In the genomic region with DNA sequence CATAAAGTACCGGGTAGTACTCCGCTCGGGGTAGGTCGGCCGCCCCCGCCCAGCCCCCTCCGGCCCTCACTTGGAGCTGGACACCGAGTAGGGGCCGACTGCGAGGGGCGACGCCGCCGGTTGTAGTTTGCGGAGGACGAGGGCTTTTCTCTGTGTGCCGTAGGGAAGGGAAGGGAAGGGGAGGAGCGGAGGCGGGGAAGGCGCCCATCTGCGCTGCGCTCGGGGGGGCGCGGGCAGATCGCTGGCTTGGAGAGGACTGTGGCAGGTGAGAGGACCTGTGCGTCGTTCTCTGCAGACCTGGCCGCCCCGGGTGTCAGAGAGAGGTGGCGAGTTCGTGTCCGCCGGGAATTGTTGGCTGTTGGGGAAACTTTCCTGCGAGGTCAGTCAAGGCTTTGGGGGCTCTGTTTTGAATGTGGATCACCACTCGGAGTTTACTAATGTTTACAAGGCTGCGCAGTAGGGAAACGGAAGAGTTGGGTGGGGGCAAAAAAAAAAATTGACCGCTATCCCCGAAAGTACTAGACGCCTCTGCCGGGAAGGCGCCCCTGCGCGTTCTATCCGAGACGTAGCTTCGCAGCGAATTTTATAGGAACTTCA, we compare ENCODE assay signal across 8 cellular contexts. TPM values are rescaled to one million over a fixed set of nuclear protein-coding genes. Genes with fewer than 3 reads are reported as not detected.
DNase-seq lines count a peak whose midpoint lies in the region; ATAC-seq and TF ChIP-seq lines count a peak whose summit lies in the region.

No MANE protein-coding gene starts in this region.

- peak; percentile 27 for TF ChIP-seq CTCF in choroid plexus epithelial cell (conservative IDR thresholded peaks at IDR 0.05; ENCODE audit: low read depth, low read length)
- no peak for TF ChIP-seq CTCF in liver (IDR thresholded peaks at IDR 0.05; ENCODE audit: low read depth, low read length, missing input control)

- WGBS in liver, result under 1% methylated on average over 48 of the region's 49 CpGs

- ATAC-seq in GM19467 (IDR thresholded peaks at IDR 0.05; ENCODE audit: unreplicated experiment) (no peak), GM19452 (IDR thresholded peaks at IDR 0.05; ENCODE audit: unreplicated experiment) (no peak)

- DNase-seq in COR-L47 (lab: John Stamatoyannopoulos, UW) (peak; percentile 79), T-helper 22 cell (ENCODE audit: low read depth) (peak; percentile 27), choroid plexus epithelial cell (ENCODE audit: low read depth) (peak; percentile 58)
- DNase-seq in stimulated activated CD4-positive, alpha-beta T cell treated with anti-CD3 and anti-CD28 coated beads, TNF-alpha, amount 100 ng/mL, for 48 hours (ENCODE audit: low read depth in 3 of 3), result peak in 2 of 3 donors; percentile 8 to 41

- peaks cover 2 to 34% (median 14%) of the 10 kb centered on the region in 4 donors for H3K4me1 ChIP-seq in liver (ENCODE audit: control insufficient read depth in 4 of 4, insufficient read depth in 4 of 4, low read length in 3 of 4)

- peaks cover 12% of the 10 kb centered on the region for H3K36me3 ChIP-seq in KOPT-K1 (ENCODE audit: insufficient read depth, low read length)
- H3K36me3 ChIP-seq in liver (ENCODE audit: control insufficient read depth in 4 of 4, insufficient read depth in 3 of 4, low read depth in 1 of 4, low read length in 3 of 4), result peaks cover 0 to 6% (median 5%) of the 10 kb centered on the region in 4 donors

- no peaks in the 10 kb centered on the region for H3K9me3 ChIP-seq in KOPT-K1 (ENCODE audit: insufficient read depth, low read length, poor library complexity, severe bottlenecking)
- no peaks in the 10 kb centered on the region for H3K9me3 ChIP-seq in liver (ENCODE audit: control insufficient read depth in 4 of 4, low read length in 3 of 4)

- no peaks in the 10 kb centered on the region for H3K27me3 ChIP-seq in liver (ENCODE audit: control insufficient read depth in 4 of 4, insufficient read depth in 4 of 4, low read length in 3 of 4)

- H3K4me3 ChIP-seq in choroid plexus epithelial cell (ENCODE audit: low read depth, low read length) (peak overlapping the region; percentile 85), liver (ENCODE audit: low read depth in 1 of 3, low read length in 3 of 3) (peak overlapping the region; percentile 82 to 95 (median 85))

- no peak for TF ChIP-seq RAD21 in liver (IDR thresholded peaks at IDR 0.05)

- H3K9ac ChIP-seq in liver (ENCODE audit: low read depth in 1 of 2, low read length in 2 of 2), result peak overlapping the region; percentile 93

- H3K27ac ChIP-seq in KOPT-K1 (ENCODE audit: low read depth, low read length, poor library complexity, severe bottlenecking) (peak overlapping the region; percentile 100), liver (ENCODE audit: low read depth in 1 of 2, low read length in 2 of 2) (peak overlapping the region; percentile 100)

TF ChIP-seq in liver, 16 proteins besides CTCF, POLR2A, EP300 and RAD21:
- TF ChIP-seq NR2F2 (IDR thresholded peaks at IDR 0.05) (no peak), EGR1 (IDR thresholded peaks at IDR 0.05; ENCODE audit: low read depth in 2 of 2) (peak in 1 of 2 donors; percentile 66), FOXA2 (IDR thresholded peaks at IDR 0.05) (no peak), HNF4A (conservative IDR thresholded peaks at IDR 0.05) (no peak), SP1 (IDR thresholded peaks at IDR 0.05) (no peak), HNF4G (IDR thresholded peaks at IDR 0.05) (no peak), JUND (IDR thresholded peaks at IDR 0.05) (no peak), YY1 (IDR thresholded peaks at IDR 0.05) (no peak), FOXA1 (IDR thresholded peaks at IDR 0.05) (no peak), RXRA (IDR thresholded peaks at IDR 0.05) (no peak), TAF1 (conservative IDR thresholded peaks at IDR 0.05) (peak; percentile 98), GABPA (IDR thresholded peaks at IDR 0.05 in 1 of 2, conservative IDR thresholded peaks at IDR 0.05 in 1 of 2) (no peak)
- TF ChIP-seq, protein P1, sequence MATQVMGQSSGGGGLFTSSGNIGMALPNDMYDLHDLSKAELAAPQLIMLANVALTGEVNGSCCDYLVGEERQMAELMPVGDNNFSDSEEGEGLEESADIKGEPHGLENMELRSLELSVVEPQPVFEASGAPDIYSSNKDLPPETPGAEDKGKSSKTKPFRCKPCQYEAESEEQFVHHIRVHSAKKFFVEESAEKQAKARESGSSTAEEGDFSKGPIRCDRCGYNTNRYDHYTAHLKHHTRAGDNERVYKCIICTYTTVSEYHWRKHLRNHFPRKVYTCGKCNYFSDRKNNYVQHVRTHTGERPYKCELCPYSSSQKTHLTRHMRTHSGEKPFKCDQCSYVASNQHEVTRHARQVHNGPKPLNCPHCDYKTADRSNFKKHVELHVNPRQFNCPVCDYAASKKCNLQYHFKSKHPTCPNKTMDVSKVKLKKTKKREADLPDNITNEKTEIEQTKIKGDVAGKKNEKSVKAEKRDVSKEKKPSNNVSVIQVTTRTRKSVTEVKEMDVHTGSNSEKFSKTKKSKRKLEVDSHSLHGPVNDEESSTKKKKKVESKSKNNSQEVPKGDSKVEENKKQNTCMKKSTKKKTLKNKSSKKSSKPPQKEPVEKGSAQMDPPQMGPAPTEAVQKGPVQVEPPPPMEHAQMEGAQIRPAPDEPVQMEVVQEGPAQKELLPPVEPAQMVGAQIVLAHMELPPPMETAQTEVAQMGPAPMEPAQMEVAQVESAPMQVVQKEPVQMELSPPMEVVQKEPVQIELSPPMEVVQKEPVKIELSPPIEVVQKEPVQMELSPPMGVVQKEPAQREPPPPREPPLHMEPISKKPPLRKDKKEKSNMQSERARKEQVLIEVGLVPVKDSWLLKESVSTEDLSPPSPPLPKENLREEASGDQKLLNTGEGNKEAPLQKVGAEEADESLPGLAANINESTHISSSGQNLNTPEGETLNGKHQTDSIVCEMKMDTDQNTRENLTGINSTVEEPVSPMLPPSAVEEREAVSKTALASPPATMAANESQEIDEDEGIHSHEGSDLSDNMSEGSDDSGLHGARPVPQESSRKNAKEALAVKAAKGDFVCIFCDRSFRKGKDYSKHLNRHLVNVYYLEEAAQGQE (IDR thresholded peaks at IDR 0.05), result peak; percentile 86
- TF ChIP-seq, protein P2, sequence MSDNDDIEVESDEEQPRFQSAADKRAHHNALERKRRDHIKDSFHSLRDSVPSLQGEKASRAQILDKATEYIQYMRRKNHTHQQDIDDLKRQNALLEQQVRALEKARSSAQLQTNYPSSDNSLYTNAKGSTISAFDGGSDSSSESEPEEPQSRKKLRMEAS (IDR thresholded peaks at IDR 0.05), result no peak
- TF ChIP-seq, protein P3, sequence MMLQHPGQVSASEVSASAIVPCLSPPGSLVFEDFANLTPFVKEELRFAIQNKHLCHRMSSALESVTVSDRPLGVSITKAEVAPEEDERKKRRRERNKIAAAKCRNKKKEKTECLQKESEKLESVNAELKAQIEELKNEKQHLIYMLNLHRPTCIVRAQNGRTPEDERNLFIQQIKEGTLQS (IDR thresholded peaks at IDR 0.05), result peak; percentile 74
- TF ChIP-seq, protein P4, sequence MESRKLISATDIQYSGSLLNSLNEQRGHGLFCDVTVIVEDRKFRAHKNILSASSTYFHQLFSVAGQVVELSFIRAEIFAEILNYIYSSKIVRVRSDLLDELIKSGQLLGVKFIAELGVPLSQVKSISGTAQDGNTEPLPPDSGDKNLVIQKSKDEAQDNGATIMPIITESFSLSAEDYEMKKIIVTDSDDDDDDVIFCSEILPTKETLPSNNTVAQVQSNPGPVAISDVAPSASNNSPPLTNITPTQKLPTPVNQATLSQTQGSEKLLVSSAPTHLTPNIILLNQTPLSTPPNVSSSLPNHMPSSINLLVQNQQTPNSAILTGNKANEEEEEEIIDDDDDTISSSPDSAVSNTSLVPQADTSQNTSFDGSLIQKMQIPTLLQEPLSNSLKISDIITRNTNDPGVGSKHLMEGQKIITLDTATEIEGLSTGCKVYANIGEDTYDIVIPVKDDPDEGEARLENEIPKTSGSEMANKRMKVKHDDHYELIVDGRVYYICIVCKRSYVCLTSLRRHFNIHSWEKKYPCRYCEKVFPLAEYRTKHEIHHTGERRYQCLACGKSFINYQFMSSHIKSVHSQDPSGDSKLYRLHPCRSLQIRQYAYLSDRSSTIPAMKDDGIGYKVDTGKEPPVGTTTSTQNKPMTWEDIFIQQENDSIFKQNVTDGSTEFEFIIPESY (IDR thresholded peaks at IDR 0.05), result peak; percentile 78

RNA-seq across cellular contexts. Expression of a gene that starts 1.4 kb away (rescaled TPM):
- total RNA-seq in liver, result 10 to 100 TPM in 1 of 2 donors, 1 to 10 TPM in 1; 7.5 to 14.1 TPM
- 10 to 100 TPM in 1 of 2 donors, 1 to 10 TPM in 1; 8.0 to 10.1 TPM for polyA plus RNA-seq in liver

RNA-seq across cellular contexts. Expression of a gene that starts 9.0 kb away (rescaled TPM):
- 10 to 100 TPM; 28.6 to 32.3 TPM for total RNA-seq in liver
- polyA plus RNA-seq in liver, result 10 to 100 TPM; 30.5 to 44.0 TPM

Comparison
In these comparisons a context has a peak if more than half of its experiments do, and no peak if none do; other contexts are left out.
1. DNase-seq: peak in every context shown above with its lines; median percentile 79 in COR-L47; 58 in choroid plexus epithelial cell; 27 in T-helper 22 cell; 24 in stimulated activated CD4-positive, alpha-beta T cell treated with anti-CD3 and anti-CD28 coated beads, TNF-alpha, amount 100 ng/mL, for 48 hours.